Comparison of ENCODE assay signal across 17 cellular contexts in genomic region chr17:29563816-29564215, GRCh38. TPM values are rescaled to one million over a fixed set of nuclear protein-coding genes. Genes with fewer than 3 reads are reported as not detected.
A peak's percentile ranks its signal among the peaks of the same experiment; 100 is the strongest.
DNase-seq lines count a peak whose midpoint lies in the region; ATAC-seq and TF ChIP-seq lines count a peak whose summit lies in the region.
"Had no signal": no experiment of that assay in that cellular context is flagged by ENCODE, and none has a peak within 500 bp of the region (broad histone marks: within the 10 kb centered on the region; RNA-seq: fewer than 3 reads in every experiment).

No MANE protein-coding gene starts in this region.

- H3K4me1 Mint-ChIP-seq in activated naive CD8-positive, alpha-beta T cell treated with anti-CD3 and anti-CD28 coated beads, Interleukin-2, amount 50 U/mL, for 24 hours: peaks cover 48% of the 10 kb centered on the region

- peaks cover 8% of the 10 kb centered on the region for H3K36me3 Mint-ChIP-seq in activated naive CD8-positive, alpha-beta T cell treated with anti-CD3 and anti-CD28 coated beads, Interleukin-2, amount 50 U/mL, for 24 hours (ENCODE audit: low read depth)

- peak overlapping the region; percentile 49 for H3K27ac Mint-ChIP-seq in activated naive CD8-positive, alpha-beta T cell treated with anti-CD3 and anti-CD28 coated beads, Interleukin-2, amount 50 U/mL, for 24 hours
- H3K27ac Mint-ChIP-seq: HFFc6 had no signal

- no peaks in the 10 kb centered on the region for H3K9me3 Mint-ChIP-seq in activated naive CD8-positive, alpha-beta T cell treated with anti-CD3 and anti-CD28 coated beads, Interleukin-2, amount 50 U/mL, for 24 hours
- H3K9me3 Mint-ChIP-seq: HFFc6 had no signal

- no peak for ATAC-seq in activated naive CD8-positive, alpha-beta T cell treated with anti-CD3 and anti-CD28 coated beads, Interleukin-2, amount 50 U/mL, for 24 hours
- ATAC-seq in omental fat pad (ENCODE audit: low FRiP score) (no peak), HG02623 (IDR thresholded peaks at IDR 0.05; ENCODE audit: unreplicated experiment) (no peak)
- ATAC-seq: body of pancreas had no signal

- H3K4me3 Mint-ChIP-seq in activated naive CD8-positive, alpha-beta T cell treated with anti-CD3 and anti-CD28 coated beads, Interleukin-2, amount 50 U/mL, for 24 hours: no peak overlapping the region
- H3K4me3 Mint-ChIP-seq: HFFc6 had no signal

- TF ChIP-seq CTCF in omental fat pad (IDR thresholded peaks at IDR 0.05): no peak

- no peaks in the 10 kb centered on the region for H3K27me3 Mint-ChIP-seq in activated naive CD8-positive, alpha-beta T cell treated with anti-CD3 and anti-CD28 coated beads, Interleukin-2, amount 50 U/mL, for 24 hours

- DNase-seq in NCI-H146 (lab: John Stamatoyannopoulos, UW): peak; percentile 24
- no peak for DNase-seq in NCI-H146 treated with DMSO at 0.1 percent for 48 hours (lab: John Stamatoyannopoulos, UW; ENCODE audit: unreplicated experiment)
- DNase-seq in LHCN-M2 (ENCODE audit: low read depth): peak; percentile 41
- no peak for DNase-seq in activated naive CD8-positive, alpha-beta T cell treated with anti-CD3 and anti-CD28 coated beads, Interleukin-2, amount 50 U/mL, for 24 hours
- DNase-seq in omental fat pad (ENCODE audit: low spot score): peak; percentile 10
- no peak for DNase-seq in stimulated activated CD4-positive, alpha-beta T cell treated with anti-CD3 and anti-CD28 coated beads, Interleukin-2, amount 100 ng/mL, for 24 hours
- no peak for DNase-seq in NCI-H2171 (lab: John Stamatoyannopoulos, UW)
- DNase-seq: activated CD4-positive, alpha-beta T cell treated with anti-CD3 and anti-CD28 coated beads for 48 hours; activated effector memory CD4-positive, alpha-beta T cell treated with anti-CD3 and anti-CD28 coated beads, Interleukin-2, amount 50 U/mL, for 16 hours; body of pancreas; COR-L47; HFFc6; NCI-H2029; NCI-H774; stimulated activated CD4-positive, alpha-beta T cell treated with anti-CD3 and anti-CD28 coated beads, Interleukin-12 subunit alpha, Interleukin-12 subunit beta, amount 100 ng/mL, for 4 hours; substantia nigra had no signal

RNA-seq across cellular contexts. Expression of gene ABHD15, which starts 3.0 kb away (rescaled TPM):
- total RNA-seq in LHCN-M2 (2014; rRNA removed): 8.4 and 8.5 TPM in 2 replicates
- polyA plus RNA-seq in LHCN-M2 (2012): 3.2 TPM
- total RNA-seq in omental fat pad: 10 to 100 TPM; 21.6 to 55.2 (median 25.2) TPM

RNA-seq across cellular contexts. Expression of gene TP53I13, which starts 4.7 kb away (rescaled TPM):
- total RNA-seq in LHCN-M2 (2014; rRNA removed): 61.2 and 67.8 TPM in 2 replicates
- 32.9 TPM for polyA plus RNA-seq in LHCN-M2 (2012)
- 100 to 1,000 TPM in 1 of 4 donors, 10 to 100 TPM in 3; 65.0 to 122 (median 72.6) TPM for total RNA-seq in omental fat pad

RNA-seq across cellular contexts. Expression of gene GIT1, which starts 25.6 kb away (rescaled TPM):
- total RNA-seq in LHCN-M2 (2014; rRNA removed): 32.5 and 36.0 TPM in 2 replicates
- polyA plus RNA-seq in LHCN-M2 (2012): 25.1 TPM
- total RNA-seq in omental fat pad: 10 to 100 TPM; 24.4 to 73.6 (median 37.3) TPM

RNA-seq across cellular contexts. Expression of gene ANKRD13B, which starts 29.1 kb away (rescaled TPM):
- total RNA-seq in LHCN-M2 (2014; rRNA removed) (7.8 and 16.2 TPM in 2 replicates), omental fat pad (10 to 100 TPM in 3 of 4 donors, 1 to 10 TPM in 1; 9.2 to 18.3 (median 13.2) TPM)
- polyA plus RNA-seq in LHCN-M2 (2012): 4.0 TPM

RNA-seq across cellular contexts. Expression of gene CORO6, which starts 58.9 kb away (rescaled TPM):
- total RNA-seq in LHCN-M2 (2014; rRNA removed): 22.1 and 41.6 TPM in 2 replicates
- 19.9 TPM for polyA plus RNA-seq in LHCN-M2 (2012)
- 10 to 100 TPM; 10.7 to 45.9 (median 14.1) TPM for total RNA-seq in omental fat pad

Comparison
In these comparisons a context has a peak if more than half of its experiments do, and no peak if none do; other contexts are left out.
1. DNase-seq: peak in NCI-H146 (single experiment), LHCN-M2 (single experiment) and omental fat pad (single experiment); none in NCI-H146 treated with DMSO at 0.1 percent for 48 hours (single experiment), activated naive CD8-positive, alpha-beta T cell treated with anti-CD3 and anti-CD28 coated beads, Interleukin-2, amount 50 U/mL, for 24 hours (single experiment), stimulated activated CD4-positive, alpha-beta T cell treated with anti-CD3 and anti-CD28 coated beads, Interleukin-2, amount 100 ng/mL, for 24 hours (0 of 2) and NCI-H2171 (single experiment).